In genomic region chr22:41725510-41726110, GRCh38 we compare ENCODE assay signal across 18 cellular contexts. TPM values are rescaled to one million over a fixed set of nuclear protein-coding genes. Genes with fewer than 3 reads are reported as not detected.
DNase-seq lines count a peak whose midpoint lies in the region; ATAC-seq and TF ChIP-seq lines count a peak whose summit lies in the region.
"Had no signal": no experiment of that assay in that cellular context is flagged by ENCODE, and none has a peak within 500 bp of the region (broad histone marks: within the 10 kb centered on the region; RNA-seq: fewer than 3 reads in every experiment).

No MANE protein-coding gene starts in this region.

- H3K4me1 ChIP-seq in Caco-2 (no peaks in the 10 kb centered on the region; the same call in 1 of the 2 replicates), SJCRH30 (no peaks in the 10 kb centered on the region)
- H3K4me1 ChIP-seq: adrenal gland, right atrium auricular region had no signal

- DNase-seq in Caco-2: peak; percentile 34 to 51
- peak; percentile 8 for DNase-seq in HS-5 (ENCODE audit: low read depth)
- DNase-seq in SJCRH30: peak; percentile 23 to 24
- peak; percentile 11 for DNase-seq in iris pigment epithelial cell (ENCODE audit: low read depth)
- DNase-seq in COLO668 (lab: John Stamatoyannopoulos, UW; ENCODE audit: unreplicated experiment): no peak
- no peak for DNase-seq in activated T-cell treated with anti-CD3 and anti-CD28 coated beads, Interleukin-2, amount 50 U/mL, for 24 hours
- DNase-seq in Ammon's horn (ENCODE audit: low spot score): no peak
- DNase-seq: activated B cell treated with CpG ODN at 0.5 μM for 24 hours; adrenal gland; Calu3; central memory CD4-positive, alpha-beta T cell; effector CD4-positive, alpha-beta T cell; glutamatergic neuron; NCI-H748 treated with DMSO at 0.1 percent for 48 hours; T-cell had no signal

- H3K27me3 Mint-ChIP-seq in Caco-2 (ENCODE audit: insufficient read depth, unreplicated experiment): no peaks in the 10 kb centered on the region
- no peaks in the 10 kb centered on the region for H3K27me3 Mint-ChIP-seq in activated T-cell treated with anti-CD3 and anti-CD28 coated beads, Interleukin-2, amount 50 U/mL, for 24 hours
- H3K27me3 Mint-ChIP-seq: memory B cell had no signal

- TF ChIP-seq CTCF in Caco-2 (IDR thresholded peaks at IDR 0.05; ENCODE audit: insufficient read depth in 1 of 2, low read depth in 1 of 2, low read length in 1 of 2, severe bottlenecking in 1 of 2, unreplicated experiment in 1 of 2): no peak

- no peaks in the 10 kb centered on the region for H3K9me3 Mint-ChIP-seq in Caco-2 (ENCODE audit: unreplicated experiment)
- H3K9me3 Mint-ChIP-seq in activated T-cell treated with anti-CD3 and anti-CD28 coated beads, Interleukin-2, amount 50 U/mL, for 24 hours: no peaks in the 10 kb centered on the region
- H3K9me3 Mint-ChIP-seq: activated B cell treated with CpG ODN at 0.5 μM for 24 hours, memory B cell, T-cell had no signal

- H3K27me3 ChIP-seq in Caco-2 (replicated peaks; ENCODE audit: control insufficient read depth, insufficient read depth, low read length) (no peaks in the 10 kb centered on the region), SJCRH30 (no peaks in the 10 kb centered on the region)
- H3K27me3 ChIP-seq: adrenal gland, right atrium auricular region had no signal

- H3K9me3 ChIP-seq in Caco-2 (no peaks in the 10 kb centered on the region), SJCRH30 (replicated peaks) (no peaks in the 10 kb centered on the region)
- H3K9me3 ChIP-seq: adrenal gland, right atrium auricular region had no signal

- no peak overlapping the region for H3K27ac ChIP-seq in SJCRH30
- H3K27ac ChIP-seq: adrenal gland, right atrium auricular region had no signal

- no peak overlapping the region for H3K4me3 Mint-ChIP-seq in Caco-2 (ENCODE audit: unreplicated experiment)
- no peak overlapping the region for H3K4me3 Mint-ChIP-seq in activated T-cell treated with anti-CD3 and anti-CD28 coated beads, Interleukin-2, amount 50 U/mL, for 24 hours
- H3K4me3 Mint-ChIP-seq: activated B cell treated with CpG ODN at 0.5 μM for 24 hours, memory B cell, T-cell had no signal

- no TSS peak for BruUV-seq in Caco-2 (replicated peaks; lab: Mats Ljungman, UMichigan)

- H3K4me3 ChIP-seq in Caco-2 (ENCODE audit: low read depth, low read length): no peak overlapping the region
- H3K4me3 ChIP-seq in SJCRH30: no peak overlapping the region
- H3K4me3 ChIP-seq: adrenal gland, right atrium auricular region had no signal

- POLR2A ChIA-PET in Caco-2 (lab: Charles Lee): no interaction called here

- ATAC-seq in GM19467 (IDR thresholded peaks at IDR 0.05; ENCODE audit: unreplicated experiment): no peak
- ATAC-seq: T-cell had no signal

- H3K36me3 Mint-ChIP-seq in Caco-2 (ENCODE audit: insufficient read depth, unreplicated experiment): no peaks in the 10 kb centered on the region
- no peaks in the 10 kb centered on the region for H3K36me3 Mint-ChIP-seq in activated T-cell treated with anti-CD3 and anti-CD28 coated beads, Interleukin-2, amount 50 U/mL, for 24 hours (ENCODE audit: low read depth)
- H3K36me3 Mint-ChIP-seq: memory B cell, T-cell had no signal

- CTCF ChIA-PET in Caco-2 (lab: Charles Lee): interaction anchor here (0.5 to 0.8 kb wide), 2 partner anchors 28 to 196 kb away, joined by 3 read pairs; no protein-coding TSS in a partner anchor

- H3K27ac Mint-ChIP-seq in Caco-2 (ENCODE audit: unreplicated experiment): no peak overlapping the region
- no peak overlapping the region for H3K27ac Mint-ChIP-seq in activated T-cell treated with anti-CD3 and anti-CD28 coated beads, Interleukin-2, amount 50 U/mL, for 24 hours
- H3K27ac Mint-ChIP-seq: activated B cell treated with CpG ODN at 0.5 μM for 24 hours, memory B cell, T-cell had no signal

- no peaks in the 10 kb centered on the region for H3K4me1 Mint-ChIP-seq in Caco-2 (ENCODE audit: low read depth, unreplicated experiment)
- H3K4me1 Mint-ChIP-seq in activated T-cell treated with anti-CD3 and anti-CD28 coated beads, Interleukin-2, amount 50 U/mL, for 24 hours (ENCODE audit: low read depth): no peaks in the 10 kb centered on the region
- H3K4me1 Mint-ChIP-seq: activated B cell treated with CpG ODN at 0.5 μM for 24 hours, memory B cell, T-cell had no signal

- intact Hi-C loops in Caco-2 (cut with micrococcal nuclease; ENCODE audit: unreplicated experiment): no loop called here

- H3K36me3 ChIP-seq in Caco-2 (ENCODE audit: control insufficient read depth, insufficient read depth, low read length) (no peaks in the 10 kb centered on the region), SJCRH30 (no peaks in the 10 kb centered on the region)
- H3K36me3 ChIP-seq: adrenal gland, right atrium auricular region had no signal

RNA-seq across cellular contexts. Expression of gene MEI1, which starts 26.3 kb away (rescaled TPM):
- total RNA-seq in Caco-2 (2022): not detected in 2 replicates
- not detected in 2 replicates for total RNA-seq in SJCRH30 (2014; rRNA removed; shearing (Covaris generic))

RNA-seq across cellular contexts. Expression of gene SNU13, which starts 36.9 kb away (rescaled TPM):
- total RNA-seq in Caco-2 (2022): 172 and 187 TPM in 2 replicates
- total RNA-seq in SJCRH30 (2014; rRNA removed; shearing (Covaris generic)): 133 and 136 TPM in 2 replicates

Comparison
In these comparisons a context has a peak if more than half of its experiments do, and no peak if none do; other contexts are left out.
1. DNase-seq: peak in Caco-2 (2 of 2), HS-5 (single experiment), SJCRH30 (2 of 2) and iris pigment epithelial cell (single experiment); none in COLO668 (single experiment), activated T-cell treated with anti-CD3 and anti-CD28 coated beads, Interleukin-2, amount 50 U/mL, for 24 hours (single experiment) and Ammon's horn (single experiment).